In genomic region chr1:231062500-231063270, GRCh38 we compare ENCODE assay signal across 1 cellular context.
A peak's percentile ranks its signal among the peaks of the same experiment; 100 is the strongest.
TF ChIP-seq lines count a peak whose summit lies in the region.

No MANE protein-coding gene starts in this region.

TF ChIP-seq in HEK293, 187 proteins besides CTCF, POLR2A, EP300 and RAD21 (continued from another document):
- TF ChIP-seq, protein P1, sequence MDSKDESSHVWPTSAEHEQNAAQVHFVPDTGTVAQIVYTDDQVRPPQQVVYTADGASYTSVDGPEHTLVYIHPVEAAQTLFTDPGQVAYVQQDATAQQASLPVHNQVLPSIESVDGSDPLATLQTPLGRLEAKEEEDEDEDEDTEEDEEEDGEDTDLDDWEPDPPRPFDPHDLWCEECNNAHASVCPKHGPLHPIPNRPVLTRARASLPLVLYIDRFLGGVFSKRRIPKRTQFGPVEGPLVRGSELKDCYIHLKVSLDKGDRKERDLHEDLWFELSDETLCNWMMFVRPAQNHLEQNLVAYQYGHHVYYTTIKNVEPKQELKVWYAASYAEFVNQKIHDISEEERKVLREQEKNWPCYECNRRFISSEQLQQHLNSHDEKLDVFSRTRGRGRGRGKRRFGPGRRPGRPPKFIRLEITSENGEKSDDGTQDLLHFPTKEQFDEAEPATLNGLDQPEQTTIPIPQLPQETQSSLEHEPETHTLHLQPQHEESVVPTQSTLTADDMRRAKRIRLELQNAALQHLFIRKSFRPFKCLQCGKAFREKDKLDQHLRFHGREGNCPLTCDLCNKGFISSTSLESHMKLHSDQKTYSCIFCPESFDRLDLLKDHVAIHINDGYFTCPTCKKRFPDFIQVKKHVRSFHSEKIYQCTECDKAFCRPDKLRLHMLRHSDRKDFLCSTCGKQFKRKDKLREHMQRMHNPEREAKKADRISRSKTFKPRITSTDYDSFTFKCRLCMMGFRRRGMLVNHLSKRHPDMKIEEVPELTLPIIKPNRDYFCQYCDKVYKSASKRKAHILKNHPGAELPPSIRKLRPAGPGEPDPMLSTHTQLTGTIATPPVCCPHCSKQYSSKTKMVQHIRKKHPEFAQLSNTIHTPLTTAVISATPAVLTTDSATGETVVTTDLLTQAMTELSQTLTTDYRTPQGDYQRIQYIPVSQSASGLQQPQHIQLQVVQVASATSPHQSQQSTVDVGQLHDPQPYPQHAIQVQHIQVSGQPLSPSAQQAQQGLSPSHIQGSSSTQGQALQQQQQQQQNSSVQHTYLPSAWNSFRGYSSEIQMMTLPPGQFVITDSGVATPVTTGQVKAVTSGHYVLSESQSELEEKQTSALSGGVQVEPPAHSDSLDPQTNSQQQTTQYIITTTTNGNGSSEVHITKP (tag by site-specific recombination; IDR thresholded peaks at IDR 0.05) = peak; percentile 60
- TF ChIP-seq TCF7L2 (IDR thresholded peaks at IDR 0.05; ENCODE audit: borderline replicate concordance, low read depth, low read length) = peak; percentile 66; the same call in 1 of the 2 replicates
- no peak for TF ChIP-seq ZNF791 (tag by site-specific recombination; IDR thresholded peaks at IDR 0.05)
- peak; percentile 67; the same call in 1 of the 2 replicates for TF ChIP-seq MYNN (tag by site-specific recombination; IDR thresholded peaks at IDR 0.05; ENCODE audit: borderline replicate concordance)
- no peak for TF ChIP-seq ZNF37A (tag by site-specific recombination; IDR thresholded peaks at IDR 0.05)
- peak; percentile 65 for TF ChIP-seq ZNF629 (tag by site-specific recombination; IDR thresholded peaks at IDR 0.05)
- no peak for TF ChIP-seq ZNF621 (tag by site-specific recombination; IDR thresholded peaks at IDR 0.05)
- peak; percentile 88 for TF ChIP-seq KLF1 (tag by site-specific recombination; IDR thresholded peaks at IDR 0.05)
- TF ChIP-seq ZNF184 (tag by site-specific recombination; IDR thresholded peaks at IDR 0.05) = 0 out of 2 replicates have a peak, but pooled peaks have one; percentile 34
- no peak for TF ChIP-seq ZNF488 (tag by site-specific recombination; IDR thresholded peaks at IDR 0.05)
- TF ChIP-seq SCRT2 (tag by site-specific recombination; IDR thresholded peaks at IDR 0.05) = peak; percentile 25; the same call in 1 of the 2 replicates
- peak; percentile 26; the same call in 1 of the 2 replicates for TF ChIP-seq GLI4 (tag by site-specific recombination; IDR thresholded peaks at IDR 0.05)
- TF ChIP-seq, protein P2, sequence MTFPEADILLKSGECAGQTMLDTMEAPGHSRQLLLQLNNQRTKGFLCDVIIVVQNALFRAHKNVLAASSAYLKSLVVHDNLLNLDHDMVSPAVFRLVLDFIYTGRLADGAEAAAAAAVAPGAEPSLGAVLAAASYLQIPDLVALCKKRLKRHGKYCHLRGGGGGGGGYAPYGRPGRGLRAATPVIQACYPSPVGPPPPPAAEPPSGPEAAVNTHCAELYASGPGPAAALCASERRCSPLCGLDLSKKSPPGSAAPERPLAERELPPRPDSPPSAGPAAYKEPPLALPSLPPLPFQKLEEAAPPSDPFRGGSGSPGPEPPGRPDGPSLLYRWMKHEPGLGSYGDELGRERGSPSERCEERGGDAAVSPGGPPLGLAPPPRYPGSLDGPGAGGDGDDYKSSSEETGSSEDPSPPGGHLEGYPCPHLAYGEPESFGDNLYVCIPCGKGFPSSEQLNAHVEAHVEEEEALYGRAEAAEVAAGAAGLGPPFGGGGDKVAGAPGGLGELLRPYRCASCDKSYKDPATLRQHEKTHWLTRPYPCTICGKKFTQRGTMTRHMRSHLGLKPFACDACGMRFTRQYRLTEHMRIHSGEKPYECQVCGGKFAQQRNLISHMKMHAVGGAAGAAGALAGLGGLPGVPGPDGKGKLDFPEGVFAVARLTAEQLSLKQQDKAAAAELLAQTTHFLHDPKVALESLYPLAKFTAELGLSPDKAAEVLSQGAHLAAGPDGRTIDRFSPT (tag by site-specific recombination; IDR thresholded peaks at IDR 0.05) = peak; percentile 79
- peak; percentile 33; the same call in 1 of the 2 replicates for TF ChIP-seq ZEB2 (tag by site-specific recombination; IDR thresholded peaks at IDR 0.05)
- TF ChIP-seq, protein P3, sequence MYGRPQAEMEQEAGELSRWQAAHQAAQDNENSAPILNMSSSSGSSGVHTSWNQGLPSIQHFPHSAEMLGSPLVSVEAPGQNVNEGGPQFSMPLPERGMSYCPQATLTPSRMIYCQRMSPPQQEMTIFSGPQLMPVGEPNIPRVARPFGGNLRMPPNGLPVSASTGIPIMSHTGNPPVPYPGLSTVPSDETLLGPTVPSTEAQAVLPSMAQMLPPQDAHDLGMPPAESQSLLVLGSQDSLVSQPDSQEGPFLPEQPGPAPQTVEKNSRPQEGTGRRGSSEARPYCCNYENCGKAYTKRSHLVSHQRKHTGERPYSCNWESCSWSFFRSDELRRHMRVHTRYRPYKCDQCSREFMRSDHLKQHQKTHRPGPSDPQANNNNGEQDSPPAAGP (tag by site-specific recombination; IDR thresholded peaks at IDR 0.05) = peak; percentile 54; the same call in 1 of the 2 replicates
- TF ChIP-seq ZNF10 (tag by site-specific recombination; IDR thresholded peaks at IDR 0.05) = peak; percentile 14; the same call in 1 of the 2 replicates
- TF ChIP-seq OSR2 (tag by site-specific recombination; IDR thresholded peaks at IDR 0.05) = peak; percentile 55; the same call in 1 of the 2 replicates
- no peak for TF ChIP-seq ZNF112 (tag by site-specific recombination; IDR thresholded peaks at IDR 0.05)
- peak; percentile 87 for TF ChIP-seq ATF2 (tag by site-specific recombination; IDR thresholded peaks at IDR 0.05; ENCODE audit: low read depth)
- no peak for TF ChIP-seq ZNF335 (tag by site-specific recombination; conservative IDR thresholded peaks at IDR 0.05)
- TF ChIP-seq, protein P4, sequence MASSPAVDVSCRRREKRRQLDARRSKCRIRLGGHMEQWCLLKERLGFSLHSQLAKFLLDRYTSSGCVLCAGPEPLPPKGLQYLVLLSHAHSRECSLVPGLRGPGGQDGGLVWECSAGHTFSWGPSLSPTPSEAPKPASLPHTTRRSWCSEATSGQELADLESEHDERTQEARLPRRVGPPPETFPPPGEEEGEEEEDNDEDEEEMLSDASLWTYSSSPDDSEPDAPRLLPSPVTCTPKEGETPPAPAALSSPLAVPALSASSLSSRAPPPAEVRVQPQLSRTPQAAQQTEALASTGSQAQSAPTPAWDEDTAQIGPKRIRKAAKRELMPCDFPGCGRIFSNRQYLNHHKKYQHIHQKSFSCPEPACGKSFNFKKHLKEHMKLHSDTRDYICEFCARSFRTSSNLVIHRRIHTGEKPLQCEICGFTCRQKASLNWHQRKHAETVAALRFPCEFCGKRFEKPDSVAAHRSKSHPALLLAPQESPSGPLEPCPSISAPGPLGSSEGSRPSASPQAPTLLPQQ (tag by site-specific recombination; IDR thresholded peaks at IDR 0.05) = 0 out of 2 replicates have a peak, but pooled peaks have one; percentile 20
- no peak for TF ChIP-seq ZNF658 (tag by site-specific recombination; IDR thresholded peaks at IDR 0.05)
- TF ChIP-seq SP7 (tag by site-specific recombination; IDR thresholded peaks at IDR 0.05) = 0 out of 2 replicates have a peak, but pooled peaks have one; percentile 54
- peak; percentile 73 for TF ChIP-seq ZBTB44 (tag by site-specific recombination; IDR thresholded peaks at IDR 0.05)
- 0 out of 2 replicates have a peak, but pooled peaks have one; percentile 10 for TF ChIP-seq ZNF394 (tag by site-specific recombination; IDR thresholded peaks at IDR 0.05; ENCODE audit: borderline replicate concordance)
